7 cellular contexts compared by ENCODE assay signal in the genomic region with DNA sequence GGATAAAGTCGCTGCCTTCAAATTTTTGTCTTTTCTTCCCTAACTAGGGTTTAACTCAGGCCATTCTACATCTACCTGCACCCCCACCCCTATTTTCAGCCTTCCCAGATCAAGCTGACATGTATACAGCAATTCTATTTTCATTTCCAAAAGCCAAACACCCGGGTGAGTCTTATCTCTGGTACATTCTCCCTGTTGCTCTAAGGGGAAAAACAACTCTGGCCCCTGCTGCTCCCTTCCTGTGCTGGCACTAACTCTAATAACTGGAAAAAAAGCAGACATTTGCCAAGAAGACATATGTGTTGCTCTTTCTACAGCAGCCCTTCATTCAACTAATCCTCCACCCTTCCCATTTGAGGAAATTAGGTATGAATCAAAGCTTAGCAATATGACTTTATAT.
DNase-seq lines count a peak whose midpoint lies in the region; TF ChIP-seq lines count a peak whose summit lies in the region.
"Not testable (repeated sequence)": the region's sequence is repeated elsewhere in the genome, so short reads cannot be mapped to it uniquely, and the experiment has no call there.

No MANE protein-coding gene starts in this region.

- H3K79me2 ChIP-seq in osteoblast (ENCODE audit: insufficient read depth, low read length): not testable (repeated sequence)

- not testable (repeated sequence) for H3K27me3 Mint-ChIP-seq in chondrocyte (ENCODE audit: low read depth)

- H3K27ac ChIP-seq in A673 (ENCODE audit: low read depth, low read length, poor library complexity, severe bottlenecking): peak overlapping the region; percentile 98
- not testable (repeated sequence) for H3K27ac ChIP-seq in mesenchymal stem cell (ENCODE audit: low read length, poor library complexity, severe bottlenecking); osteoblast (ENCODE audit: low read depth, low read length)

- H2BK120ac ChIP-seq in mesenchymal stem cell (ENCODE audit: low read depth, low read length): not testable (repeated sequence)

- DNase-seq in A673 (ENCODE audit: low spot score): peak; percentile 57
- peak; percentile 26 for DNase-seq in NCI-H1694 (lab: John Stamatoyannopoulos, UW)
- DNase-seq in amniotic epithelial cell (ENCODE audit: low read depth): peak; percentile 55
- DNase-seq in chondrocyte (ENCODE audit: low spot score); mesenchymal stem cell: not testable (repeated sequence)
- DNase-seq in fibroblast of villous mesenchyme (ENCODE audit: low read depth): peak; percentile 14
- DNase-seq in osteoblast (ENCODE audit: insufficient read length, low spot score, missing footprints): peak; percentile 41

- H4K8ac ChIP-seq in mesenchymal stem cell (ENCODE audit: low read length): not testable (repeated sequence)

- 62% methylated on average over 2 of the region's 2 CpGs for WGBS in mesenchymal stem cell

- H3K9me3 ChIP-seq in A673 (ENCODE audit: low read depth, low read length, poor library complexity, severe bottlenecking); mesenchymal stem cell (ENCODE audit: control insufficient read depth, low read length); osteoblast (ENCODE audit: low read depth, low read length): not testable (repeated sequence)

- H3K4me3 Mint-ChIP-seq in chondrocyte (ENCODE audit: unreplicated experiment): not testable (repeated sequence)

- H2BK15ac ChIP-seq in mesenchymal stem cell (ENCODE audit: low read depth, poor library complexity, severe bottlenecking): not testable (repeated sequence)

- not testable (repeated sequence) for H3K79me1 ChIP-seq in mesenchymal stem cell (replicated peaks; ENCODE audit: low read length, poor library complexity, severe bottlenecking)

- peak overlapping the region; percentile 71 for H4K91ac ChIP-seq in mesenchymal stem cell (ENCODE audit: low read length)

- not testable (repeated sequence) for BruUV-seq in A673 (replicated peaks; lab: Mats Ljungman, UMichigan)

- H4K20me1 ChIP-seq in osteoblast (ENCODE audit: insufficient read depth, low read length): not testable (repeated sequence)

- CTCF ChIA-PET in A673 (lab: Charles Lee): not testable (repeated sequence)

- not testable (repeated sequence) for H2BK5ac ChIP-seq in mesenchymal stem cell (ENCODE audit: low read depth, low read length, poor library complexity, severe bottlenecking)

- H3K4me1 ChIP-seq in A673 (ENCODE audit: insufficient read depth, low read length, poor library complexity, severe bottlenecking): peaks cover 54% of the 10 kb centered on the region
- H3K4me1 ChIP-seq in mesenchymal stem cell (ENCODE audit: control insufficient read depth, insufficient read depth, low read depth, low read length): not testable (repeated sequence)
- H3K4me1 ChIP-seq in osteoblast (ENCODE audit: insufficient read depth, low read length): peaks cover 43% of the 10 kb centered on the region

- POLR2A ChIA-PET in A673 (lab: Charles Lee; ENCODE audit: low non-redundant PET): not testable (repeated sequence)

- H2AFZ ChIP-seq in mesenchymal stem cell (ENCODE audit: low read depth, low read length): not testable (repeated sequence)
- H2AFZ ChIP-seq in osteoblast (ENCODE audit: low read length): peak overlapping the region; percentile 22

- H3K4ac ChIP-seq in mesenchymal stem cell (ENCODE audit: low read depth in 1 of 2, low read length in 2 of 2): not testable (repeated sequence)

- not testable (repeated sequence) for H3K14ac ChIP-seq in mesenchymal stem cell (ENCODE audit: low read length in 2 of 2)

- not testable (repeated sequence) for H2AK5ac ChIP-seq in mesenchymal stem cell (ENCODE audit: low read length, severe bottlenecking)

- H3K23ac ChIP-seq in mesenchymal stem cell (ENCODE audit: low read length in 2 of 2): not testable (repeated sequence)

- TF ChIP-seq CTCF in A673 (conservative IDR thresholded peaks at IDR 0.05; ENCODE audit: low read depth, low read length); chondrocyte (IDR thresholded peaks at IDR 0.05); fibroblast of villous mesenchyme (IDR thresholded peaks at IDR 0.05; ENCODE audit: insufficient read depth, low read depth, low read length); osteoblast (IDR thresholded peaks at IDR 0.05; ENCODE audit: extremely low read depth, low read depth, low read length): not testable (repeated sequence)

- not testable (repeated sequence) for H3K36me3 Mint-ChIP-seq in chondrocyte (ENCODE audit: low read depth)

- H3K4me1 Mint-ChIP-seq in chondrocyte (ENCODE audit: low read depth): peaks cover 54% of the 10 kb centered on the region

- H3K27ac Mint-ChIP-seq in chondrocyte (ENCODE audit: unreplicated experiment): peak overlapping the region; percentile 43

- peaks cover 16% of the 10 kb centered on the region for H3K9me3 Mint-ChIP-seq in chondrocyte (ENCODE audit: low read depth)

- peak overlapping the region in 1 of 2 experiments; percentile 26 for H3K18ac ChIP-seq in mesenchymal stem cell (ENCODE audit: low read depth in 1 of 2, low read length in 2 of 2)

- H2BK12ac ChIP-seq in mesenchymal stem cell (ENCODE audit: low read length in 2 of 2): peak overlapping the region in 1 of 2 experiments; percentile 94

- intact Hi-C loops in A673 (cut with micrococcal nuclease; ENCODE audit: unreplicated experiment): loop anchor here (10.0 kb wide), 1 partner anchor 475 kb away; no protein-coding TSS in a partner anchor

- not testable (repeated sequence) for H3K4me3 ChIP-seq in A673 (ENCODE audit: low read depth, low read length, poor library complexity, severe bottlenecking); fibroblast of villous mesenchyme (ENCODE audit: low read depth, low read length); mesenchymal stem cell (ENCODE audit: insufficient read depth in 1 of 2, low read depth in 1 of 2, low read length in 2 of 2); osteoblast (ENCODE audit: insufficient read depth, low read length)

- H3K27me3 ChIP-seq in A673 (replicated peaks; ENCODE audit: insufficient read depth, low read depth, low read length, poor library complexity); mesenchymal stem cell (ENCODE audit: control insufficient read depth in 1 of 2, insufficient read depth in 1 of 2, low read length in 2 of 2); osteoblast (ENCODE audit: insufficient read depth, low read length): not testable (repeated sequence)

- H3K9ac ChIP-seq in mesenchymal stem cell (ENCODE audit: low read length): peak overlapping the region; percentile 1

- not testable (repeated sequence) for H3K36me3 ChIP-seq in A673 (ENCODE audit: insufficient read depth, low read length, poor library complexity, severe bottlenecking); mesenchymal stem cell (ENCODE audit: control insufficient read depth in 1 of 2, insufficient read depth in 2 of 2, low read depth in 1 of 2, low read length in 2 of 2); osteoblast (ENCODE audit: insufficient read depth, low read length)

- not testable (repeated sequence) for H3K4me2 ChIP-seq in mesenchymal stem cell (ENCODE audit: low read length, poor library complexity, severe bottlenecking); osteoblast (ENCODE audit: insufficient read depth, low read length)
